9 cellular contexts compared by ENCODE assay signal in the genomic region with DNA sequence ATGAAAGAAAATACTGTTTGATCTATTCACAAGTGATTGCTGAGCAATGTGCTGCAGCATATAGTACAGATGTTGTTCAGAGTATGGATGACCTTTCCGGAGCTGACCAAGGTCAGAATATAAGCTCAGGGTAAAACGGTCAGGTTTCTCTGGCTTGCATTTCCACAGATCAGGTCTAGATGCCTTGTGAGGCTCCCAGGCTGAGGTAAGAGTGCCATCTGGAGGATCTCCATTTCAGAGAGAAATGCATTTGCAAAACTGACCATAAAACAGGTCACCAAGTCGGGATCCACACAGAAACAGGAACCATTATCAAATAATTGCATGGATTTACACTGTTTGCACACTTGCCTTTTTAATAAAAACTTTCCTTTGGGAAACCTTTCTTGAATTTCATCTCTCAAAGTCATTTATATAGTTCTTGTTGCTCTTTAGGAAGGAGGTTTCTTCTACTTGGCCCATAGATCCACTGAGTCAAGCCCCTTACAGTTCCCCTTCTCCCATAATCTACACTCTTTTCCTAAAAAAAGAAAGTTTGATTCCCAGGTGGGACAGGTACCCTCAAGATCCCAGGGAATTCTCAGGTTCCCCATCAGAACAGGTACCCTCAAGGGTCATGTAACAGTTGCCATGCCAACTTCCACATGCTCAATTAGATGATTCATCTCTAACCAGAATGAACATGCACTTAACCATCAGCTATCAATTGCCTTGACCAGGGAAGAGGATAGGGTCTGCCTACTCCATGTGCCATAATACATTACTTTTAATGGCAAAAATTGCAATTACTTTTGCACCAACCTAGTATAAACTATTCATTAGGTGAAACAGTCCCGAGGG. TPM values are rescaled to one million over a fixed set of nuclear protein-coding genes. Genes with fewer than 3 reads are reported as not detected.
DNase-seq lines count a peak whose midpoint lies in the region; ATAC-seq and TF ChIP-seq lines count a peak whose summit lies in the region.
"Had no signal": no experiment of that assay in that cellular context is flagged by ENCODE, and none has a peak within 500 bp of the region (broad histone marks: within the 10 kb centered on the region; RNA-seq: fewer than 3 reads in every experiment).

No MANE protein-coding gene starts in this region.

- intact Hi-C loops in Panc1 (cut with micrococcal nuclease; ENCODE audit: unreplicated experiment), result loop anchor here (1.0 to 5.0 kb wide), 2 partner anchors 199 to 426 kb away; no protein-coding TSS in a partner anchor

- no peaks in the 10 kb centered on the region for H3K27me3 ChIP-seq in Panc1 (ENCODE audit: control insufficient read depth, insufficient read depth, low read length)

- H3K27ac ChIP-seq in C4-2B (no peak overlapping the region), Panc1 (ENCODE audit: low read length) (peak overlapping the region; percentile 65; the same call in 1 of the 2 replicates)

- H3K36me3 Mint-ChIP-seq in nephron (ENCODE audit: low read depth), result peaks cover 35% of the 10 kb centered on the region
- H3K36me3 Mint-ChIP-seq in stimulated activated memory B cell treated with anti-CD40 and anti-IgM and Interleukin-4, amounts not matched to agents 10 μg/mL and 1 μg/mL and 100 μg/mL, for 72 hours, result peaks cover 35% of the 10 kb centered on the region

- in situ Hi-C loops in Panc1 (cut with HindIII; ENCODE audit: low pct_unique_long_range_greater_than_20kb, low sequenced_read_pairs), result no loop called here

- H3K27ac Mint-ChIP-seq in nephron, result no peak overlapping the region
- no peak overlapping the region for H3K27ac Mint-ChIP-seq in stimulated activated memory B cell treated with anti-CD40 and anti-IgM and Interleukin-4, amounts not matched to agents 10 μg/mL and 1 μg/mL and 100 μg/mL, for 72 hours

- H3K27me3 Mint-ChIP-seq in nephron (ENCODE audit: low read depth), result no peaks in the 10 kb centered on the region
- no peaks in the 10 kb centered on the region for H3K27me3 Mint-ChIP-seq in stimulated activated memory B cell treated with anti-CD40 and anti-IgM and Interleukin-4, amounts not matched to agents 10 μg/mL and 1 μg/mL and 100 μg/mL, for 72 hours

- no TSS peak for BruUV-seq in Panc1 (replicated peaks; lab: Mats Ljungman, UMichigan)

- no peaks in the 10 kb centered on the region for H3K9me3 Mint-ChIP-seq in nephron
- H3K9me3 Mint-ChIP-seq in stimulated activated memory B cell treated with anti-CD40 and anti-IgM and Interleukin-4, amounts not matched to agents 10 μg/mL and 1 μg/mL and 100 μg/mL, for 72 hours, result no peaks in the 10 kb centered on the region

- H3K4me1 ChIP-seq in Panc1 (ENCODE audit: control insufficient read depth, insufficient read depth, low read length), result peaks cover 6% of the 10 kb centered on the region; the same call in 1 of the 2 replicates

- peaks cover 13% of the 10 kb centered on the region; the same call in 1 of the 2 replicates for H3K36me3 ChIP-seq in Panc1 (ENCODE audit: control insufficient read depth, insufficient read depth, low read length)

- H3K4me3 Mint-ChIP-seq in nephron, result no peak overlapping the region
- no peak overlapping the region for H3K4me3 Mint-ChIP-seq in stimulated activated memory B cell treated with anti-CD40 and anti-IgM and Interleukin-4, amounts not matched to agents 10 μg/mL and 1 μg/mL and 100 μg/mL, for 72 hours

- DNase-seq in HS-27A (ENCODE audit: low read depth) (peak; percentile 17), Panc1 (ENCODE audit: low read depth, low spot score) (peak; percentile 20), epithelial cell of proximal tubule (ENCODE audit: low read depth) (peak; percentile 22)

- CTCF ChIA-PET in Panc1 (lab: Charles Lee), result interaction anchor here (1.1 kb wide), 1 partner anchor 89 kb away, joined by 4 read pairs; no protein-coding TSS in a partner anchor

- POLR2A ChIA-PET in Panc1 (lab: Charles Lee), result interaction anchor here (0.6 kb wide), 1 partner anchor 336 kb away, joined by 3 read pairs; no protein-coding TSS in a partner anchor

- H3K9me3 ChIP-seq in Panc1 (ENCODE audit: control insufficient read depth, insufficient read depth, low read depth, low read length), result no peaks in the 10 kb centered on the region

- ATAC-seq in Panc1 (peak; percentile 91), GM19455 (IDR thresholded peaks at IDR 0.05; ENCODE audit: unreplicated experiment) (no peak), GM21390 (IDR thresholded peaks at IDR 0.05; ENCODE audit: unreplicated experiment) (no peak)
- no peak for ATAC-seq in stimulated activated memory B cell treated with anti-CD40 and anti-IgM and Interleukin-4, amounts not matched to agents 10 μg/mL and 1 μg/mL and 100 μg/mL, for 72 hours

- TF ChIP-seq CTCF in C4-2B (conservative IDR thresholded peaks at IDR 0.05) (peak; percentile 70), Panc1 (IDR thresholded peaks at IDR 0.05) (peak; percentile 81), epithelial cell of proximal tubule (conservative IDR thresholded peaks at IDR 0.05; ENCODE audit: low read depth, low read length) (peak; percentile 77), nephron (IDR thresholded peaks at IDR 0.05; ENCODE audit: unreplicated experiment in 3 of 3) (peak; percentile 69 to 85 (median 71))

- H3K4me1 Mint-ChIP-seq in nephron, result peaks cover 27% of the 10 kb centered on the region
- H3K4me1 Mint-ChIP-seq in stimulated activated memory B cell treated with anti-CD40 and anti-IgM and Interleukin-4, amounts not matched to agents 10 μg/mL and 1 μg/mL and 100 μg/mL, for 72 hours, result no peaks in the 10 kb centered on the region

- H3K4me3 ChIP-seq in Panc1 (ENCODE audit: low read depth in 2 of 2, low read length in 2 of 2), result no peak overlapping the region
- H3K4me3 ChIP-seq in epithelial cell of proximal tubule (ENCODE audit: low read depth, low read length), result no peak overlapping the region

RNA-seq across cellular contexts. Expression of a gene that starts 25.0 kb away (rescaled TPM):
- total RNA-seq in Panc1 (2021; ENCODE audit: unreplicated experiment) (0.85 TPM), epithelial cell of proximal tubule (0.07 and 0.63 TPM in 2 replicates)
- polyA plus RNA-seq in Panc1 (2012; ENCODE audit: insufficient read length), result 0.82 TPM

RNA-seq across cellular contexts. Expression of a gene that starts 42.4 kb away (rescaled TPM):
- total RNA-seq in Panc1 (2021; ENCODE audit: unreplicated experiment) (31.5 TPM), epithelial cell of proximal tubule (16.3 and 25.7 TPM in 2 replicates)
- polyA plus RNA-seq in Panc1 (2012; ENCODE audit: insufficient read length), result 15.7 TPM

RNA-seq across cellular contexts. Expression of a gene that starts 48.5 kb away (rescaled TPM):
- total RNA-seq in Panc1 (2021; ENCODE audit: unreplicated experiment) (not detected), epithelial cell of proximal tubule (not detected in 2 replicates)
- not detected for polyA plus RNA-seq in Panc1 (2012; ENCODE audit: insufficient read length)
- total RNA-seq: urinary bladder had no signal
- polyA plus RNA-seq: urinary bladder had no signal
